In genomic region chr7:2844153-2845077, GRCh38 we compare ENCODE assay signal across 8 cellular contexts. TPM values are rescaled to one million over a fixed set of nuclear protein-coding genes. Genes with fewer than 3 reads are reported as not detected.
DNase-seq lines count a peak whose midpoint lies in the region; ATAC-seq and TF ChIP-seq lines count a peak whose summit lies in the region.

GNA12 (minus strand) TSS chr7:2844308; CDS start chr7:2844161, 147 bp downstream.

- H3K36me3 ChIP-seq in prostate gland = no peaks in the 10 kb centered on the region
- H3K36me3 ChIP-seq in urinary bladder (ENCODE audit: insufficient read depth) = no peaks in the 10 kb centered on the region

- WGBS in prostate gland = 5% methylated on average over 24 of the region's 80 CpGs
- 2% methylated on average over 80 of the region's 80 CpGs for WGBS in urinary bladder

- no peak for TF ChIP-seq CTCF in GM13976 (IDR thresholded peaks at IDR 0.05; ENCODE audit: borderline replicate concordance, control extremely low read depth, extremely low read depth, insufficient read depth, missing control alignments)
- TF ChIP-seq CTCF in prostate gland (IDR thresholded peaks at IDR 0.05) = no peak

- intact Hi-C loops in T-helper 1 cell treated with Interleukin-12 subunit alpha and Interleukin-12 subunit beta and Interleukin-4 antibody, amounts not matched to agents 30 ng/mL and 1 ng/mL, for 36 hours (cut with micrococcal nuclease) = loop anchor here (1.0 to 5.0 kb wide), 7 partner anchors 19 to 289 kb away; partner anchors contain the start of genes BRAT1 and TTYH3
- intact Hi-C loops in left cardiac atrium (cut with DNase I) (loop anchor here in 1 of 2 donors (5.0 kb wide), 1 partner anchor 127 kb away; no protein-coding TSS in a partner anchor), prostate gland (cut with DNase I) (loop anchor here (5.0 kb wide), 1 partner anchor 127 kb away; no protein-coding TSS in a partner anchor)

- peak; percentile 33 for TF ChIP-seq POLR2A in prostate gland (IDR thresholded peaks at IDR 0.05)

- ATAC-seq in HG02870 (IDR thresholded peaks at IDR 0.05; ENCODE audit: unreplicated experiment) (peak; percentile 95), left cardiac atrium (peak; percentile 99)

- DNase-seq in GM13976 (ENCODE audit: low spot score) (peak; percentile 99), NCI-H146 treated with DMSO at 0.1 percent for 48 hours (lab: John Stamatoyannopoulos, UW; ENCODE audit: unreplicated experiment) (peak; percentile 96), amniotic epithelial cell (ENCODE audit: low read depth) (peak; percentile 96), left cardiac atrium (peak; percentile 99), prostate gland (ENCODE audit: low spot score) (peak; percentile 98)

- peak within 1 kb of the TSS; percentile 60 to 62 for H3K4me3 ChIP-seq in prostate gland
- peak within 1 kb of the TSS; percentile 81 for H3K4me3 ChIP-seq in urinary bladder (ENCODE audit: low read depth, low read length)

- H3K9me3 ChIP-seq in prostate gland = no peaks in the 10 kb centered on the region

- H3K27ac ChIP-seq in prostate gland (peak within 1 kb of the TSS; percentile 36 to 45), urinary bladder (ENCODE audit: low read depth) (peak within 1 kb of the TSS; percentile 66)

- in situ Hi-C loops in GM13976 (cut with MboI; ENCODE audit: low sequenced_read_pairs, unreplicated experiment) = no loop called here

- no peaks in the 10 kb centered on the region for H3K27me3 ChIP-seq in prostate gland (replicated peaks; ENCODE audit: insufficient read depth)

- H3K4me1 ChIP-seq in prostate gland (replicated peaks) = peaks cover 6% of the 10 kb centered on the region
- H3K4me1 ChIP-seq in urinary bladder (ENCODE audit: insufficient read depth) = no peaks in the 10 kb centered on the region

RNA-seq across cellular contexts. Expression of gene GNA12, which starts in this region (rescaled TPM):
- 30.3 and 31.7 TPM in 2 replicates for total RNA-seq in T-helper 1 cell treated with Interleukin-12 subunit alpha and Interleukin-12 subunit beta and Interleukin-4 antibody, amounts not matched to agents 30 ng/mL and 1 ng/mL, for 36 hours
- total RNA-seq in left cardiac atrium (10 to 100 TPM; 47.4 to 52.2 TPM), prostate gland (100 to 1,000 TPM in 1 of 2 donors, 10 to 100 TPM in 1; 22.6 to 102 TPM), urinary bladder (22.1 TPM)
- polyA plus RNA-seq in urinary bladder = 62.6 TPM

Comparison
In these comparisons a context has a peak if more than half of its experiments do, and no peak if none do; other contexts are left out.
1. Peak in every context shown above with its lines: DNase-seq, ATAC-seq, H3K4me3 ChIP-seq and H3K27ac ChIP-seq.